ENCODE assay signal across 15 cellular contexts in the genomic region with DNA sequence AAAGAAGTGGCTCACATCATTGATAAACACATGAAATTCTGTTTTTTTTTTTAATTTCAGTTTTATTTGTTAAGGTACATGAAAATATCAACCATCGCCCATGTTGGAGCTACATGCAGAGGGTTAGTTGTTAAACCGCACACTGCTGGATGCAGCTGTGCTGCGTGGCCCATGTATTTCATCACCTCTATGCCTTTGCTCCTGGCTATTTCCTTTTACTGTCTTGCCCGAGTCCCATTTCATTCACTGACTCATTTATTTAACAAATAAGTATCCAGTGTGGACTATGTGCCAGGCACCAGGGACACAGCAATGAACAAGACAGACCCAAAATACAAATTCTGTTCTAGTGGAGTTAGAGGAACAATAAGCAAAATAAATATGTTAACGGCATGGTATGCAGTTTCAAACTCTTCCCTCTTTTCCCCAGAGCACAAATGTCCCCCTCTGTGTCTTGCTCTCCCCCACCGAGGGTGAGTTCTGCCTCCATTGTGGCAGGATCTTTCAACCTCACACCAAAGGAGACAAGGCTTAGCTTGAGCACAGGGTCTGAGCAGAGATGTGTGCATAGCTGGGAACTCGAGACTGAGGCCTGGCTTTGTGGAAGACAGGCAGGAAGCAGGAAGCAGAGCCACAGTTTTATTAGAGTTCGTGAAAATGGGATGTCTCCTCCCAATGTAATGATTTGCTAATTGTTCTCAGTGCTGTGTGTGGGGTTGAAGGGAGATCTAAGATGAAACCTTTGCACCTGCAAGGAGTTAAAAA. TPM values are rescaled to one million over a fixed set of nuclear protein-coding genes. Genes with fewer than 3 reads are reported as not detected.
DNase-seq lines count a peak whose midpoint lies in the region; ATAC-seq and TF ChIP-seq lines count a peak whose summit lies in the region.
"Had no signal": no experiment of that assay in that cellular context is flagged by ENCODE, and none has a peak within 500 bp of the region (broad histone marks: within the 10 kb centered on the region; RNA-seq: fewer than 3 reads in every experiment).

No MANE protein-coding gene starts in this region.

- H3K27me3 Mint-ChIP-seq in GM23338 (ENCODE audit: insufficient read depth, low read depth, poor library complexity) (no peaks in the 10 kb centered on the region), WTC11 (ENCODE audit: low read depth) (no peaks in the 10 kb centered on the region), glutamatergic neuron (ENCODE audit: unreplicated experiment) (peaks cover 5% of the 10 kb centered on the region)

- no peak for DNase-seq in GM23338 (ENCODE audit: low spot score)
- DNase-seq in WTC11 (ENCODE audit: low spot score): no peak
- peak; percentile 34 for DNase-seq in kidney tubule cell (ENCODE audit: low spot score)
- no peak for DNase-seq in HCEC 1CT
- DNase-seq in foreskin keratinocyte: no peak
- DNase-seq in glutamatergic neuron: no peak
- DNase-seq in dedifferentiated amniotic fluid mesenchymal stem cell (ENCODE audit: extremely low spot score): no peak
- DNase-seq: left cardiac atrium; NCI-H226; SHP77; stimulated activated naive B cell treated with anti-CD40 and anti-IgM and Interleukin-4, amounts not matched to agents 10 μg/mL and 1 μg/mL and 100 μg/mL, for 72 hours had no signal

- TF ChIP-seq CTCF in GM23338 (conservative IDR thresholded peaks at IDR 0.05; ENCODE audit: low read depth in 2 of 2): no peak
- TF ChIP-seq CTCF in WTC11 (IDR thresholded peaks at IDR 0.05): no peak
- no peak for TF ChIP-seq CTCF in foreskin keratinocyte (conservative IDR thresholded peaks at IDR 0.05)
- TF ChIP-seq CTCF in glutamatergic neuron (IDR thresholded peaks at IDR 0.05; ENCODE audit: partially characterized antibody, unreplicated experiment): no peak

- H3K27ac Mint-ChIP-seq in GM23338 (peak overlapping the region; percentile 92), WTC11 (peak overlapping the region; percentile 93), glutamatergic neuron (ENCODE audit: unreplicated experiment) (no peak overlapping the region)
- H3K27ac Mint-ChIP-seq: CD14-positive monocyte; stimulated activated naive B cell treated with anti-CD40 and anti-IgM and Interleukin-4, amounts not matched to agents 10 μg/mL and 1 μg/mL and 100 μg/mL, for 72 hours had no signal

- POLR2A ChIA-PET in WTC11 (lab: Charles Lee): interaction anchor here (0.7 kb wide), 1 partner anchor 10 kb away, joined by 3 read pairs; no protein-coding TSS in a partner anchor

- peaks cover under 1% of the 10 kb centered on the region; the same call in 1 of the 2 replicates for H3F3A ChIP-seq in GM23338 (replicated peaks; ENCODE audit: low read depth)

- no peaks in the 10 kb centered on the region for H3K27me3 ChIP-seq in BLaER1
- no peaks in the 10 kb centered on the region for H3K27me3 ChIP-seq in GM23338 (ENCODE audit: insufficient read depth)
- H3K27me3 ChIP-seq in foreskin keratinocyte: peaks cover 7% of the 10 kb centered on the region

- no peaks in the 10 kb centered on the region for H3K36me3 Mint-ChIP-seq in GM23338 (ENCODE audit: low read depth)
- no peaks in the 10 kb centered on the region for H3K36me3 Mint-ChIP-seq in WTC11
- H3K36me3 Mint-ChIP-seq in glutamatergic neuron (ENCODE audit: unreplicated experiment): no peaks in the 10 kb centered on the region
- H3K36me3 Mint-ChIP-seq: stimulated activated naive B cell treated with anti-CD40 and anti-IgM and Interleukin-4, amounts not matched to agents 10 μg/mL and 1 μg/mL and 100 μg/mL, for 72 hours had no signal

- H3K4me1 ChIP-seq in BLaER1 (peaks cover 79% of the 10 kb centered on the region), GM23338 (ENCODE audit: insufficient read depth) (peaks cover 18% of the 10 kb centered on the region), foreskin keratinocyte (no peaks in the 10 kb centered on the region)

- H3K4me2 ChIP-seq in BLaER1 (peak overlapping the region; percentile 36), GM23338 (no peak overlapping the region)
- H3K4me2 ChIP-seq: KMS-11 had no signal

- ATAC-seq in GM23338 (peak; percentile 78), WTC11 (peak; percentile 77), foreskin keratinocyte (no peak)
- ATAC-seq: left cardiac atrium; stimulated activated naive B cell treated with anti-CD40 and anti-IgM and Interleukin-4, amounts not matched to agents 10 μg/mL and 1 μg/mL and 100 μg/mL, for 72 hours had no signal

- peak overlapping the region; percentile 15; the same call in 1 of the 2 replicates for H3K27ac ChIP-seq in BLaER1
- peak overlapping the region; percentile 28 for H3K27ac ChIP-seq in GM23338 (ENCODE audit: low read depth)
- no peak overlapping the region for H3K27ac ChIP-seq in foreskin keratinocyte
- H3K27ac ChIP-seq: KMS-11, parathyroid adenoma had no signal

- H3K4me1 Mint-ChIP-seq in GM23338 (peaks cover 25% of the 10 kb centered on the region), WTC11 (peaks cover 28% of the 10 kb centered on the region), glutamatergic neuron (ENCODE audit: low read depth, unreplicated experiment) (peaks cover 8% of the 10 kb centered on the region)

- H4K20me1 ChIP-seq in BLaER1: no peaks in the 10 kb centered on the region; the same call in 1 of the 2 replicates
- no peaks in the 10 kb centered on the region; the same call in 1 of the 2 replicates for H4K20me1 ChIP-seq in GM23338 (replicated peaks; ENCODE audit: insufficient read depth)

- H2AFZ ChIP-seq in GM23338: no peak overlapping the region
- H2AFZ ChIP-seq: parathyroid adenoma had no signal

- H3K4me3 Mint-ChIP-seq in GM23338 (no peak overlapping the region), WTC11 (no peak overlapping the region), glutamatergic neuron (ENCODE audit: unreplicated experiment) (no peak overlapping the region)
- H3K4me3 Mint-ChIP-seq: CD14-positive monocyte; stimulated activated naive B cell treated with anti-CD40 and anti-IgM and Interleukin-4, amounts not matched to agents 10 μg/mL and 1 μg/mL and 100 μg/mL, for 72 hours had no signal

- H3K9me2 ChIP-seq in GM23338 (ENCODE audit: insufficient read depth): no peaks in the 10 kb centered on the region

- H3K9me3 ChIP-seq in BLaER1: no peaks in the 10 kb centered on the region

- CTCF ChIA-PET in WTC11 (lab: Charles Lee): interaction anchor here (1.1 to 1.4 kb wide), 2 partner anchors 33 to 53 kb away, joined by 3 to 7 read pairs; no protein-coding TSS in a partner anchor

- no peaks in the 10 kb centered on the region for H3K36me3 ChIP-seq in BLaER1
- no peaks in the 10 kb centered on the region for H3K36me3 ChIP-seq in GM23338 (ENCODE audit: insufficient read depth)

- H3K9me3 Mint-ChIP-seq in GM23338 (no peaks in the 10 kb centered on the region), WTC11 (no peaks in the 10 kb centered on the region), glutamatergic neuron (ENCODE audit: unreplicated experiment) (no peaks in the 10 kb centered on the region)
- H3K9me3 Mint-ChIP-seq: stimulated activated naive B cell treated with anti-CD40 and anti-IgM and Interleukin-4, amounts not matched to agents 10 μg/mL and 1 μg/mL and 100 μg/mL, for 72 hours had no signal

- H3K4me3 ChIP-seq in BLaER1 (no peak overlapping the region), GM23338 (no peak overlapping the region)

- H3K9ac ChIP-seq in BLaER1: 0 out of 2 replicates have a peak overlapping the region, but pooled peaks have one; percentile 38
- H3K9ac ChIP-seq: KMS-11, parathyroid adenoma had no signal

- no peaks in the 10 kb centered on the region for H3K79me2 ChIP-seq in GM23338 (replicated peaks; ENCODE audit: insufficient read depth)

TF ChIP-seq in GM23338, 12 proteins besides CTCF, POLR2A, EP300 and RAD21 (continues in another document):
- no peak for TF ChIP-seq POLR2AphosphoS5 (IDR thresholded peaks at IDR 0.05; ENCODE audit: low read depth)

TF ChIP-seq in WTC11, 78 proteins besides CTCF, POLR2A, EP300 and RAD21:
- TF ChIP-seq, protein P1, sequence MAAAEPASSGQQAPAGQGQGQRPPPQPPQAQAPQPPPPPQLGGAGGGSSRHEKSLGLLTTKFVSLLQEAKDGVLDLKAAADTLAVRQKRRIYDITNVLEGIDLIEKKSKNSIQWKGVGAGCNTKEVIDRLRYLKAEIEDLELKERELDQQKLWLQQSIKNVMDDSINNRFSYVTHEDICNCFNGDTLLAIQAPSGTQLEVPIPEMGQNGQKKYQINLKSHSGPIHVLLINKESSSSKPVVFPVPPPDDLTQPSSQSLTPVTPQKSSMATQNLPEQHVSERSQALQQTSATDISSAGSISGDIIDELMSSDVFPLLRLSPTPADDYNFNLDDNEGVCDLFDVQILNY (CRISPR knock-in tag; IDR thresholded peaks at IDR 0.05): no peak
- no peak for TF ChIP-seq ZNF232 (CRISPR knock-in tag; IDR thresholded peaks at IDR 0.05)
- TF ChIP-seq PRRX2 (CRISPR knock-in tag; IDR thresholded peaks at IDR 0.05): no peak
- no peak for TF ChIP-seq MYBL2 (CRISPR knock-in tag; IDR thresholded peaks at IDR 0.05)

RNA-seq across cellular contexts. Expression of a gene that starts 44.6 kb away (rescaled TPM):
- total RNA-seq in GM23338 (2014; rRNA removed; shearing (Covaris generic)): 11.6 and 13.6 TPM in 2 replicates
- 5.4 and 5.9 TPM in 2 replicates for polyA plus RNA-seq in GM23338 (2016; fragmentation: Nextera tagmentation; extraction: Ambion mirVana)
- 10.4 to 16.8 TPM (median 12.2 TPM) in 3 replicates for total RNA-seq in WTC11 (2021)
- 0.07 TPM in 2 replicates for total RNA-seq in foreskin keratinocyte
- polyA plus RNA-seq in foreskin keratinocyte: 0.03 and 0.08 TPM in 2 replicates
- total RNA-seq in glutamatergic neuron (ENCODE audit: unreplicated experiment): 5.4 TPM
